In the genomic region with DNA sequence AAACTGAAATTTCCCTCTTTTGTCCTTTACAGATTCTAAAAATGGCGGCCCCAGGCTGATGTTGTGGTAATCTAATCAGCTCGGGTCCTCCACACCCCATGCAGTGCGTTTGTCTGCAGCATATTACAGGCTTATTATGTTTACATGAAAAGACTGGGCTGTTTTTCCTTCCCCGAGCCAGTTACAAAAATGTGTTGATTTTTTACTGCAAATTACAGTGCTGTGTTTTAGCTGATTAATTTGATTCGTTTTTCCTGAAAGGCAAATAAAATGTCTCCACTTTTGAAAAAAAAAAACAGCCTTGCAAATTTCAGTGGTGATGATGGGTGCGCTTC, we compare ENCODE assay signal across 1 cellular context.
TF ChIP-seq lines count a peak whose summit lies in the region.

No MANE protein-coding gene starts in this region.

TF ChIP-seq in K562, 482 proteins besides CTCF, POLR2A, EP300 and RAD21 (continued from another document):
- no peak for TF ChIP-seq E2F1 (CRISPR knock-in tag; IDR thresholded peaks at IDR 0.05)
- TF ChIP-seq SMARCE1 (IDR thresholded peaks at IDR 0.05): no peak
- TF ChIP-seq, protein P1, sequence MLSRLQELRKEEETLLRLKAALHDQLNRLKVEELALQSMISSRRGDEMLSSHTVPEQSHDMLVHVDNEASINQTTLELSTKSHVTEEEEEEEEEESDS (CRISPR knock-in tag; IDR thresholded peaks at IDR 0.05): no peak
- 0 out of 2 replicates have a peak, but pooled peaks have one; percentile 14 for TF ChIP-seq ZNF644 (tag; IDR thresholded peaks at IDR 0.05; ENCODE audit: low read depth)
- TF ChIP-seq ETV6 (IDR thresholded peaks at IDR 0.05; ENCODE audit: borderline replicate concordance in 1 of 2, low read depth in 2 of 2, low read length in 1 of 2): 0 out of 4 replicates have a peak, but pooled peaks of 1 of the 2 experiments have one; percentile 7
- TF ChIP-seq ETV6 (CRISPR knock-in tag; IDR thresholded peaks at IDR 0.05; ENCODE audit: borderline replicate concordance): no peak
- TF ChIP-seq CC2D1A (IDR thresholded peaks at IDR 0.05): no peak
- TF ChIP-seq LARP7 (IDR thresholded peaks at IDR 0.05): no peak
- TF ChIP-seq CXXC5 (CRISPR knock-in tag; IDR thresholded peaks at IDR 0.05): peak; percentile 12; the same call in 1 of the 2 replicates
- TF ChIP-seq DPF2 (IDR thresholded peaks at IDR 0.05): no peak; the same call in 1 of the 2 replicates
- peak; percentile 26; the same call in 1 of the 2 replicates for TF ChIP-seq MYC (IDR thresholded peaks at IDR 0.05; ENCODE audit: low read depth, low read length)
- TF ChIP-seq MYC (CRISPR knock-in tag; IDR thresholded peaks at IDR 0.05; ENCODE audit: borderline replicate concordance, low read depth): no peak
- TF ChIP-seq KDM2B (CRISPR knock-in tag; IDR thresholded peaks at IDR 0.05): no peak
- no peak for TF ChIP-seq BRF1 (IDR thresholded peaks at IDR 0.05; ENCODE audit: borderline replicate concordance, extremely low read depth, insufficient read length)
- no peak for TF ChIP-seq DACH1 (IDR thresholded peaks at IDR 0.05; ENCODE audit: partially characterized antibody)
- TF ChIP-seq KHSRP (IDR thresholded peaks at IDR 0.05): no peak
- TF ChIP-seq PHF21A (IDR thresholded peaks at IDR 0.05; ENCODE audit: borderline replicate concordance, low read depth): no peak
- TF ChIP-seq DNMT1 (IDR thresholded peaks at IDR 0.05): no peak
- TF ChIP-seq, protein P2, sequence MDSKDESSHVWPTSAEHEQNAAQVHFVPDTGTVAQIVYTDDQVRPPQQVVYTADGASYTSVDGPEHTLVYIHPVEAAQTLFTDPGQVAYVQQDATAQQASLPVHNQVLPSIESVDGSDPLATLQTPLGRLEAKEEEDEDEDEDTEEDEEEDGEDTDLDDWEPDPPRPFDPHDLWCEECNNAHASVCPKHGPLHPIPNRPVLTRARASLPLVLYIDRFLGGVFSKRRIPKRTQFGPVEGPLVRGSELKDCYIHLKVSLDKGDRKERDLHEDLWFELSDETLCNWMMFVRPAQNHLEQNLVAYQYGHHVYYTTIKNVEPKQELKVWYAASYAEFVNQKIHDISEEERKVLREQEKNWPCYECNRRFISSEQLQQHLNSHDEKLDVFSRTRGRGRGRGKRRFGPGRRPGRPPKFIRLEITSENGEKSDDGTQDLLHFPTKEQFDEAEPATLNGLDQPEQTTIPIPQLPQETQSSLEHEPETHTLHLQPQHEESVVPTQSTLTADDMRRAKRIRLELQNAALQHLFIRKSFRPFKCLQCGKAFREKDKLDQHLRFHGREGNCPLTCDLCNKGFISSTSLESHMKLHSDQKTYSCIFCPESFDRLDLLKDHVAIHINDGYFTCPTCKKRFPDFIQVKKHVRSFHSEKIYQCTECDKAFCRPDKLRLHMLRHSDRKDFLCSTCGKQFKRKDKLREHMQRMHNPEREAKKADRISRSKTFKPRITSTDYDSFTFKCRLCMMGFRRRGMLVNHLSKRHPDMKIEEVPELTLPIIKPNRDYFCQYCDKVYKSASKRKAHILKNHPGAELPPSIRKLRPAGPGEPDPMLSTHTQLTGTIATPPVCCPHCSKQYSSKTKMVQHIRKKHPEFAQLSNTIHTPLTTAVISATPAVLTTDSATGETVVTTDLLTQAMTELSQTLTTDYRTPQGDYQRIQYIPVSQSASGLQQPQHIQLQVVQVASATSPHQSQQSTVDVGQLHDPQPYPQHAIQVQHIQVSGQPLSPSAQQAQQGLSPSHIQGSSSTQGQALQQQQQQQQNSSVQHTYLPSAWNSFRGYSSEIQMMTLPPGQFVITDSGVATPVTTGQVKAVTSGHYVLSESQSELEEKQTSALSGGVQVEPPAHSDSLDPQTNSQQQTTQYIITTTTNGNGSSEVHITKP (IDR thresholded peaks at IDR 0.05; ENCODE audit: partially characterized antibody): no peak
- TF ChIP-seq HNRNPL (IDR thresholded peaks at IDR 0.05; ENCODE audit: low read depth, low read length): no peak
- no peak for TF ChIP-seq HSF4 (CRISPR knock-in tag; IDR thresholded peaks at IDR 0.05; ENCODE audit: borderline replicate concordance)
- no peak for TF ChIP-seq LCOR (CRISPR knock-in tag; IDR thresholded peaks at IDR 0.05)
- TF ChIP-seq L3MBTL2 (IDR thresholded peaks at IDR 0.05): no peak
- no peak for TF ChIP-seq FIP1L1 (IDR thresholded peaks at IDR 0.05; ENCODE audit: low read depth, low read length, poor library complexity, severe bottlenecking)
- TF ChIP-seq, protein P3, sequence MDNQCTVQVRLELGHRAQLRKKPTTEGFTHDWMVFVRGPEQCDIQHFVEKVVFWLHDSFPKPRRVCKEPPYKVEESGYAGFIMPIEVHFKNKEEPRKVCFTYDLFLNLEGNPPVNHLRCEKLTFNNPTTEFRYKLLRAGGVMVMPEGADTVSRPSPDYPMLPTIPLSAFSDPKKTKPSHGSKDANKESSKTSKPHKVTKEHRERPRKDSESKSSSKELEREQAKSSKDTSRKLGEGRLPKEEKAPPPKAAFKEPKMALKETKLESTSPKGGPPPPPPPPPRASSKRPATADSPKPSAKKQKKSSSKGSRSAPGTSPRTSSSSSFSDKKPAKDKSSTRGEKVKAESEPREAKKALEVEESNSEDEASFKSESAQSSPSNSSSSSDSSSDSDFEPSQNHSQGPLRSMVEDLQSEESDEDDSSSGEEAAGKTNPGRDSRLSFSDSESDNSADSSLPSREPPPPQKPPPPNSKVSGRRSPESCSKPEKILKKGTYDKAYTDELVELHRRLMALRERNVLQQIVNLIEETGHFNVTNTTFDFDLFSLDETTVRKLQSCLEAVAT (IDR thresholded peaks at IDR 0.05): peak in 1 of 2 experiments; percentile 10; a peak in 1 of 4 replicates
- no peak for TF ChIP-seq PPARD (CRISPR knock-in tag; IDR thresholded peaks at IDR 0.05)
- TF ChIP-seq POU5F1 (IDR thresholded peaks at IDR 0.05; ENCODE audit: borderline replicate concordance, low read depth, low read length, partially characterized antibody): no peak
- no peak for TF ChIP-seq ZNF165 (CRISPR knock-in tag; IDR thresholded peaks at IDR 0.05; ENCODE audit: borderline replicate concordance)
- TF ChIP-seq, protein P4, sequence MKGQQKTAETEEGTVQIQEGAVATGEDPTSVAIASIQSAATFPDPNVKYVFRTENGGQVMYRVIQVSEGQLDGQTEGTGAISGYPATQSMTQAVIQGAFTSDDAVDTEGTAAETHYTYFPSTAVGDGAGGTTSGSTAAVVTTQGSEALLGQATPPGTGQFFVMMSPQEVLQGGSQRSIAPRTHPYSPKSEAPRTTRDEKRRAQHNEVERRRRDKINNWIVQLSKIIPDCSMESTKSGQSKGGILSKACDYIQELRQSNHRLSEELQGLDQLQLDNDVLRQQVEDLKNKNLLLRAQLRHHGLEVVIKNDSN (CRISPR knock-in tag; IDR thresholded peaks at IDR 0.05): no peak
- no peak for TF ChIP-seq TRIM28 (IDR thresholded peaks at IDR 0.05)
- TF ChIP-seq MAFG (tag; conservative IDR thresholded peaks at IDR 0.05): no peak
- no peak for TF ChIP-seq ZHX1 (conservative IDR thresholded peaks at IDR 0.05; ENCODE audit: low read length)
- no peak for TF ChIP-seq NCOA1 (IDR thresholded peaks at IDR 0.05; ENCODE audit: low read depth)
- TF ChIP-seq YY1 (IDR thresholded peaks at IDR 0.05; ENCODE audit: borderline replicate concordance in 1 of 3, control insufficient read depth in 1 of 3, extremely low read depth in 1 of 3, insufficient read depth in 3 of 3, insufficient read length in 1 of 3, insufficient replicate concordance in 2 of 3, low read depth in 1 of 3, low read length in 2 of 3): peak; percentile 66 to 95 (median 81)
- TF ChIP-seq CHCHD3 (CRISPR knock-in tag; IDR thresholded peaks at IDR 0.05): no peak
- no peak for TF ChIP-seq BDP1 (IDR thresholded peaks at IDR 0.05; ENCODE audit: insufficient read depth, insufficient read length)
- TF ChIP-seq ZNF511 (CRISPR knock-in tag; IDR thresholded peaks at IDR 0.05): no peak
- no peak for TF ChIP-seq NELFE (IDR thresholded peaks at IDR 0.05; ENCODE audit: insufficient read depth, insufficient read length)
- no peak for TF ChIP-seq CLOCK (CRISPR knock-in tag; IDR thresholded peaks at IDR 0.05; ENCODE audit: borderline replicate concordance)
- peak in 1 of 2 experiments; percentile 55; a peak in 1 of 4 replicates for TF ChIP-seq TBL1XR1 (IDR thresholded peaks at IDR 0.05; ENCODE audit: low read length in 2 of 2)
- TF ChIP-seq ZNF445 (CRISPR knock-in tag; IDR thresholded peaks at IDR 0.05; ENCODE audit: low read depth): no peak
- no peak for TF ChIP-seq PTRF (tag; IDR thresholded peaks at IDR 0.05)
- TF ChIP-seq SMAD3 (CRISPR knock-in tag; conservative IDR thresholded peaks at IDR 0.05): 0 out of 2 replicates have a peak, but pooled peaks have one; percentile 57
- peak in 1 of 2 experiments; percentile 18; a peak in 1 of 4 replicates for TF ChIP-seq ARNT (IDR thresholded peaks at IDR 0.05)
- TF ChIP-seq ZZZ3 (IDR thresholded peaks at IDR 0.05): no peak
- TF ChIP-seq CHD4 (IDR thresholded peaks at IDR 0.05; ENCODE audit: insufficient read depth, insufficient replicate concordance, low read depth, low read length, poor library complexity, severe bottlenecking): peak; percentile 18
- no peak for TF ChIP-seq GTF2E2 (tag; IDR thresholded peaks at IDR 0.05)
- no peak for TF ChIP-seq PHF20 (IDR thresholded peaks at IDR 0.05; ENCODE audit: partially characterized antibody)
- TF ChIP-seq, protein P5, sequence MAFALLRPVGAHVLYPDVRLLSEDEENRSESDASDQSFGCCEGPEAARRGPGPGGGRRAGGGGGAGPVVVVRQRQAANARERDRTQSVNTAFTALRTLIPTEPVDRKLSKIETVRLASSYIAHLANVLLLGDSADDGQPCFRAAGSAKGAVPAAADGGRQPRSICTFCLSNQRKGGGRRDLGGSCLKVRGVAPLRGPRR (CRISPR knock-in tag; IDR thresholded peaks at IDR 0.05): no peak
- TF ChIP-seq SUPT5H (IDR thresholded peaks at IDR 0.05): no peak
- no peak for TF ChIP-seq MTF1 (CRISPR knock-in tag; IDR thresholded peaks at IDR 0.05; ENCODE audit: borderline replicate concordance)
